In genomic region chr2:19901201-19901457, GRCh38 we compare ENCODE assay signal across 1 cellular context.
TF ChIP-seq lines count a peak whose summit lies in the region.

No MANE protein-coding gene starts in this region.

TF ChIP-seq in GM23338, 12 proteins besides CTCF, POLR2A, EP300 and RAD21 (continued from another document):
- TF ChIP-seq, protein P1, sequence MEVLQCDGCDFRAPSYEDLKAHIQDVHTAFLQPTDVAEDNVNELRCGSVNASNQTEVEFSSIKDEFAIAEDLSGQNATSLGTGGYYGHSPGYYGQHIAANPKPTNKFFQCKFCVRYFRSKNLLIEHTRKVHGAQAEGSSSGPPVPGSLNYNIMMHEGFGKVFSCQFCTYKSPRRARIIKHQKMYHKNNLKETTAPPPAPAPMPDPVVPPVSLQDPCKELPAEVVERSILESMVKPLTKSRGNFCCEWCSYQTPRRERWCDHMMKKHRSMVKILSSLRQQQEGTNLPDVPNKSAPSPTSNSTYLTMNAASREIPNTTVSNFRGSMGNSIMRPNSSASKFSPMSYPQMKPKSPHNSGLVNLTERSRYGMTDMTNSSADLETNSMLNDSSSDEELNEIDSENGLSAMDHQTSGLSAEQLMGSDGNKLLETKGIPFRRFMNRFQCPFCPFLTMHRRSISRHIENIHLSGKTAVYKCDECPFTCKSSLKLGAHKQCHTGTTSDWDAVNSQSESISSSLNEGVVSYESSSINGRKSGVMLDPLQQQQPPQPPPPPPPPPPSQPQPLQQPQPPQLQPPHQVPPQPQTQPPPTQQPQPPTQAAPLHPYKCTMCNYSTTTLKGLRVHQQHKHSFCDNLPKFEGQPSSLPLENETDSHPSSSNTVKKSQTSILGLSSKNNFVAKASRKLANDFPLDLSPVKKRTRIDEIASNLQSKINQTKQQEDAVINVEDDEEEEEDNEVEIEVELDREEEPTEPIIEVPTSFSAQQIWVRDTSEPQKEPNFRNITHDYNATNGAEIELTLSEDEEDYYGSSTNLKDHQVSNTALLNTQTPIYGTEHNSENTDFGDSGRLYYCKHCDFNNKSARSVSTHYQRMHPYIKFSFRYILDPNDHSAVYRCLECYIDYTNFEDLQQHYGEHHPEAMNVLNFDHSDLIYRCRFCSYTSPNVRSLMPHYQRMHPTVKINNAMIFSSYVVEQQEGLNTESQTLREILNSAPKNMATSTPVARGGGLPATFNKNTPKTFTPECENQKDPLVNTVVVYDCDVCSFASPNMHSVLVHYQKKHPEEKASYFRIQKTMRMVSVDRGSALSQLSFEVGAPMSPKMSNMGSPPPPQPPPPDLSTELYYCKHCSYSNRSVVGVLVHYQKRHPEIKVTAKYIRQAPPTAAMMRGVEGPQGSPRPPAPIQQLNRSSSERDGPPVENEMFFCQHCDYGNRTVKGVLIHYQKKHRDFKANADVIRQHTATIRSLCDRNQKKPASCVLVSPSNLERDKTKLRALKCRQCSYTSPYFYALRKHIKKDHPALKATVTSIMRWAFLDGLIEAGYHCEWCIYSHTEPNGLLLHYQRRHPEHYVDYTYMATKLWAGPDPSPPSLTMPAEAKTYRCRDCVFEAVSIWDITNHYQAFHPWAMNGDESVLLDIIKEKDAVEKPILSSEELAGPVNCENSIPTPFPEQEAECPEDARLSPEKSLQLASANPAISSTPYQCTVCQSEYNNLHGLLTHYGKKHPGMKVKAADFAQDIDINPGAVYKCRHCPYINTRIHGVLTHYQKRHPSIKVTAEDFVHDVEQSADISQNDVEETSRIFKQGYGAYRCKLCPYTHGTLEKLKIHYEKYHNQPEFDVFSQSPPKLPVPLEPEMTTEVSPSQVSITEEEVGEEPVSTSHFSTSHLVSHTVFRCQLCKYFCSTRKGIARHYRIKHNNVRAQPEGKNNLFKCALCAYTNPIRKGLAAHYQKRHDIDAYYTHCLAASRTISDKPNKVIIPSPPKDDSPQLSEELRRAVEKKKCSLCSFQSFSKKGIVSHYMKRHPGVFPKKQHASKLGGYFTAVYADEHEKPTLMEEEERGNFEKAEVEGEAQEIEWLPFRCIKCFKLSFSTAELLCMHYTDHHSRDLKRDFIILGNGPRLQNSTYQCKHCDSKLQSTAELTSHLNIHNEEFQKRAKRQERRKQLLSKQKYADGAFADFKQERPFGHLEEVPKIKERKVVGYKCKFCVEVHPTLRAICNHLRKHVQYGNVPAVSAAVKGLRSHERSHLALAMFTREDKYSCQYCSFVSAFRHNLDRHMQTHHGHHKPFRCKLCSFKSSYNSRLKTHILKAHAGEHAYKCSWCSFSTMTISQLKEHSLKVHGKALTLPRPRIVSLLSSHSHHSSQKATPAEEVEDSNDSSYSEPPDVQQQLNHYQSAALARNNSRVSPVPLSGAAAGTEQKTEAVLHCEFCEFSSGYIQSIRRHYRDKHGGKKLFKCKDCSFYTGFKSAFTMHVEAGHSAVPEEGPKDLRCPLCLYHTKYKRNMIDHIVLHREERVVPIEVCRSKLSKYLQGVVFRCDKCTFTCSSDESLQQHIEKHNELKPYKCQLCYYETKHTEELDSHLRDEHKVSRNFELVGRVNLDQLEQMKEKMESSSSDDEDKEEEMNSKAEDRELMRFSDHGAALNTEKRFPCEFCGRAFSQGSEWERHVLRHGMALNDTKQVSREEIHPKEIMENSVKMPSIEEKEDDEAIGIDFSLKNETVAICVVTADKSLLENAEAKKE (CRISPR knock-in tag; IDR thresholded peaks at IDR 0.05) = no peak
- no peak for TF ChIP-seq JUNB (IDR thresholded peaks at IDR 0.05; ENCODE audit: unreplicated experiment)
- TF ChIP-seq STAT1 (IDR thresholded peaks at IDR 0.05; ENCODE audit: unreplicated experiment) = no peak
- no peak for TF ChIP-seq POLR2AphosphoS5 (IDR thresholded peaks at IDR 0.05; ENCODE audit: low read depth)
- TF ChIP-seq ZNF331 (CRISPR knock-in tag; IDR thresholded peaks at IDR 0.05; ENCODE audit: low read depth) = no peak
- TF ChIP-seq CREB1 (CRISPR knock-in tag; IDR thresholded peaks at IDR 0.05; ENCODE audit: low read depth) = no peak
- TF ChIP-seq, protein P2, sequence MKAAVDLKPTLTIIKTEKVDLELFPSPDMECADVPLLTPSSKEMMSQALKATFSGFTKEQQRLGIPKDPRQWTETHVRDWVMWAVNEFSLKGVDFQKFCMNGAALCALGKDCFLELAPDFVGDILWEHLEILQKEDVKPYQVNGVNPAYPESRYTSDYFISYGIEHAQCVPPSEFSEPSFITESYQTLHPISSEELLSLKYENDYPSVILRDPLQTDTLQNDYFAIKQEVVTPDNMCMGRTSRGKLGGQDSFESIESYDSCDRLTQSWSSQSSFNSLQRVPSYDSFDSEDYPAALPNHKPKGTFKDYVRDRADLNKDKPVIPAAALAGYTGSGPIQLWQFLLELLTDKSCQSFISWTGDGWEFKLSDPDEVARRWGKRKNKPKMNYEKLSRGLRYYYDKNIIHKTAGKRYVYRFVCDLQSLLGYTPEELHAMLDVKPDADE (IDR thresholded peaks at IDR 0.05) = no peak
- TF ChIP-seq EZH2phosphoT487 (IDR thresholded peaks at IDR 0.05; ENCODE audit: unreplicated experiment) = no peak
- no peak for TF ChIP-seq NANOG (IDR thresholded peaks at IDR 0.05; ENCODE audit: borderline replicate concordance)
